Comparison of ENCODE assay signal across 27 cellular contexts in the genomic region with DNA sequence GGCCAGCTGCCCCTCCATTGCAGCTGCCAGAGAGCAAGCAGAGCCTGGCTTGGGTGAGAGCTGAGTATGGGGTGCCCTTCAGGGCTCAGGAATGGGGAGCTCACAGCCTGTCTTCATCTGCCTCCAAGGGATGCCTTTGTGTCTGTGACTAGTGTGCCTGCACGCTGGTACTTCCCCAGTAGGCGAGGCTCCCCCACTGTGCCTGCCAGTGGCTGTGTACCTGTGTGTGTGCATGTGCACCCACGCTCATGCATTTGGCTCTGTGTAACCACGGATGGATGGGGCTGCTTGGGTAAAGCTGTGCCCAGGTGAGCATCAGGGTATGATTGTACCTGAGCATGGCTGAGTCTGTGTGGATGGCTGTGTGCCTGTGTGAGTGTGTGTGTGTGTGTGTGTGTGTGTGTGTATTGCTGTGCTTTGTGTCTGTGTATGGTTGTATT. TPM values are rescaled to one million over a fixed set of nuclear protein-coding genes. Genes with fewer than 3 reads are reported as not detected.
DNase-seq lines count a peak whose midpoint lies in the region; ATAC-seq and TF ChIP-seq lines count a peak whose summit lies in the region.
"Had no signal": no experiment of that assay in that cellular context is flagged by ENCODE, and none has a peak within 500 bp of the region (broad histone marks: within the 10 kb centered on the region; RNA-seq: fewer than 3 reads in every experiment).

No MANE protein-coding gene starts in this region.

- H3K4me1 Mint-ChIP-seq in activated CD4-positive, alpha-beta T cell treated with anti-CD3 and anti-CD28 coated beads for 36 hours, result peaks cover 14% of the 10 kb centered on the region
- H3K4me1 Mint-ChIP-seq in brain, result peaks cover 58% of the 10 kb centered on the region
- peaks cover 43% of the 10 kb centered on the region for H3K4me1 Mint-ChIP-seq in stimulated activated effector memory CD8-positive, alpha-beta T cell treated with anti-CD3 and anti-CD28 coated beads, Interleukin-12 subunit alpha, Interleukin-12 subunit beta, amount 100 ng/mL, for 72 hours
- peaks cover 8% of the 10 kb centered on the region for H3K4me1 Mint-ChIP-seq in activated naive CD4-positive, alpha-beta T cell treated with anti-CD3 and anti-CD28 coated beads, Interleukin-2, amount 10 ng/mL, durations not matched to agents 7 days and 5 days

- no peaks in the 10 kb centered on the region for H3K9me3 Mint-ChIP-seq in activated CD4-positive, alpha-beta T cell treated with anti-CD3 and anti-CD28 coated beads for 36 hours (ENCODE audit: low read depth)
- H3K9me3 Mint-ChIP-seq in brain, result no peaks in the 10 kb centered on the region
- no peaks in the 10 kb centered on the region for H3K9me3 Mint-ChIP-seq in stimulated activated effector memory CD8-positive, alpha-beta T cell treated with anti-CD3 and anti-CD28 coated beads, Interleukin-12 subunit alpha, Interleukin-12 subunit beta, amount 100 ng/mL, for 72 hours
- no peaks in the 10 kb centered on the region for H3K9me3 Mint-ChIP-seq in activated naive CD4-positive, alpha-beta T cell treated with anti-CD3 and anti-CD28 coated beads, Interleukin-2, amount 10 ng/mL, durations not matched to agents 7 days and 5 days
- H3K9me3 Mint-ChIP-seq: activated CD4-positive, alpha-beta memory T cell treated with anti-CD3 and anti-CD28 coated beads, Interleukin-2, amount 10 ng/mL, durations not matched to agents 7 days and 5 days; activated naive CD4-positive, alpha-beta T cell treated with anti-CD3 and anti-CD28 coated beads, Interleukin-2, amount 50 U/mL, for 24 hours; IgD-negative memory B cell had no signal

- peak; percentile 8 for DNase-seq in activated CD4-positive, alpha-beta T cell treated with anti-CD3 and anti-CD28 coated beads for 36 hours
- no peak for DNase-seq in activated CD4-positive, alpha-beta T cell treated with anti-CD3 and anti-CD28 coated beads, Interleukin-2, amount 50 U/mL, for 4 hours
- DNase-seq in left ventricle myocardium inferior (peak; percentile 5), midbrain (lab: John Stamatoyannopoulos, UW) (no peak), NCI-H2227 (lab: John Stamatoyannopoulos, UW; ENCODE audit: unreplicated experiment) (no peak)
- DNase-seq in stimulated activated effector memory CD8-positive, alpha-beta T cell treated with anti-CD3 and anti-CD28 coated beads, Interleukin-12 subunit alpha, Interleukin-12 subunit beta, amount 100 ng/mL, for 72 hours (ENCODE audit: low spot score in 2 of 2), result no peak
- DNase-seq in activated naive CD4-positive, alpha-beta T cell treated with anti-CD3 and anti-CD28 coated beads, Interleukin-2, amount 10 ng/mL, durations not matched to agents 7 days and 5 days, result no peak
- DNase-seq: activated CD4-positive, alpha-beta memory T cell treated with anti-CD3 and anti-CD28 coated beads, Interleukin-2, amount 10 ng/mL, durations not matched to agents 7 days and 5 days; activated CD4-positive, CD25-positive, alpha-beta regulatory T cell; activated CD8-positive, alpha-beta memory T cell treated with anti-CD3 and anti-CD28 coated beads, Interleukin-2, amount 50 U/mL, for 48 hours; AML-193; central memory CD4-positive, alpha-beta T cell; DMS153; NCI-H1092; NCI-H1930; NCI-H2227 treated with DMSO at 0.1 percent for 48 hours; stimulated activated naive CD4-positive, alpha-beta T cell treated with Interleukin-2 at 50 U/mL for 16 hours; T-helper 1 cell had no signal

- no peak overlapping the region for H3K4me3 Mint-ChIP-seq in activated CD4-positive, alpha-beta T cell treated with anti-CD3 and anti-CD28 coated beads for 36 hours
- H3K4me3 Mint-ChIP-seq in brain, result peak overlapping the region in 2 of 5 experiments; percentile 23 to 32
- no peak overlapping the region for H3K4me3 Mint-ChIP-seq in stimulated activated effector memory CD8-positive, alpha-beta T cell treated with anti-CD3 and anti-CD28 coated beads, Interleukin-12 subunit alpha, Interleukin-12 subunit beta, amount 100 ng/mL, for 72 hours
- no peak overlapping the region for H3K4me3 Mint-ChIP-seq in activated naive CD4-positive, alpha-beta T cell treated with anti-CD3 and anti-CD28 coated beads, Interleukin-2, amount 10 ng/mL, durations not matched to agents 7 days and 5 days
- H3K4me3 Mint-ChIP-seq: activated CD4-positive, alpha-beta memory T cell treated with anti-CD3 and anti-CD28 coated beads, Interleukin-2, amount 10 ng/mL, durations not matched to agents 7 days and 5 days; activated naive CD4-positive, alpha-beta T cell treated with anti-CD3 and anti-CD28 coated beads, Interleukin-2, amount 50 U/mL, for 24 hours; IgD-negative memory B cell had no signal

- POLR2A ChIA-PET in activated CD4-positive, alpha-beta T cell treated with anti-CD3 and anti-CD28 coated beads for 36 hours (lab: Charles Lee), result interaction anchor here (0.7 kb wide), 1 partner anchor 80 kb away, joined by 3 read pairs; no protein-coding TSS in a partner anchor

- H3K27me3 Mint-ChIP-seq in activated CD4-positive, alpha-beta T cell treated with anti-CD3 and anti-CD28 coated beads for 36 hours, result no peaks in the 10 kb centered on the region
- peaks cover 29% of the 10 kb centered on the region for H3K27me3 Mint-ChIP-seq in brain
- H3K27me3 Mint-ChIP-seq in activated naive CD4-positive, alpha-beta T cell treated with anti-CD3 and anti-CD28 coated beads, Interleukin-2, amount 10 ng/mL, durations not matched to agents 7 days and 5 days, result peaks cover 17% of the 10 kb centered on the region
- H3K27me3 Mint-ChIP-seq: activated CD4-positive, alpha-beta memory T cell treated with anti-CD3 and anti-CD28 coated beads, Interleukin-2, amount 10 ng/mL, durations not matched to agents 7 days and 5 days; activated naive CD4-positive, alpha-beta T cell treated with anti-CD3 and anti-CD28 coated beads, Interleukin-2, amount 50 U/mL, for 24 hours; IgD-negative memory B cell had no signal

- H3K9me3 ChIP-seq in left ventricle myocardium inferior (replicated peaks), result no peaks in the 10 kb centered on the region
- H3K9me3 ChIP-seq: A549, ascending aorta had no signal

- TF ChIP-seq CTCF in brain (conservative IDR thresholded peaks at IDR 0.05), result no peak
- no peak for TF ChIP-seq CTCF in left ventricle myocardium inferior (IDR thresholded peaks at IDR 0.05; ENCODE audit: borderline replicate concordance)

- no peak for ATAC-seq in activated CD4-positive, alpha-beta T cell treated with anti-CD3 and anti-CD28 coated beads for 36 hours
- ATAC-seq in stimulated activated effector memory CD8-positive, alpha-beta T cell treated with anti-CD3 and anti-CD28 coated beads, Interleukin-12 subunit alpha, Interleukin-12 subunit beta, amount 100 ng/mL, for 72 hours, result no peak
- ATAC-seq: A549 had no signal

- H3K4me1 ChIP-seq in left ventricle myocardium inferior, result peaks cover 24% of the 10 kb centered on the region
- H3K4me1 ChIP-seq: A549, ascending aorta had no signal

- intact Hi-C loops in activated CD4-positive, alpha-beta T cell treated with anti-CD3 and anti-CD28 coated beads for 36 hours (cut with DNase I, micrococcal nuclease), result no loop called here
- intact Hi-C loops in left ventricle myocardium inferior (cut with micrococcal nuclease), result no loop called here

- no peak overlapping the region for H3K4me3 ChIP-seq in left ventricle myocardium inferior
- H3K4me3 ChIP-seq: A549, ascending aorta had no signal

- CTCF ChIA-PET in activated CD4-positive, alpha-beta T cell treated with anti-CD3 and anti-CD28 coated beads for 36 hours (lab: Charles Lee), result interaction anchor here (0.5 to 0.8 kb wide), 3 partner anchors 15 to 94 kb away, joined by 3 to 4 read pairs (median 3); no protein-coding TSS in a partner anchor
- CTCF ChIA-PET in activated naive CD4-positive, alpha-beta T cell treated with anti-CD3 and anti-CD28 coated beads, Interleukin-2, amount 10 ng/mL, durations not matched to agents 7 days and 5 days (lab: Charles Lee), result interaction anchor here (1.5 kb wide), 1 partner anchor 202 kb away, joined by 4 read pairs; no protein-coding TSS in a partner anchor

- H3K27ac ChIP-seq in left ventricle myocardium inferior (replicated peaks), result no peak overlapping the region
- H3K27ac ChIP-seq: A549, ascending aorta, epithelial cell of prostate had no signal

- peaks cover 53% of the 10 kb centered on the region for H3K36me3 ChIP-seq in left ventricle myocardium inferior

- no peak overlapping the region for H3K27ac Mint-ChIP-seq in activated CD4-positive, alpha-beta T cell treated with anti-CD3 and anti-CD28 coated beads for 36 hours
- H3K27ac Mint-ChIP-seq in brain, result peak overlapping the region in 3 of 5 experiments; percentile 65 to 71 (median 70)
- peak overlapping the region; percentile 78 for H3K27ac Mint-ChIP-seq in stimulated activated effector memory CD8-positive, alpha-beta T cell treated with anti-CD3 and anti-CD28 coated beads, Interleukin-12 subunit alpha, Interleukin-12 subunit beta, amount 100 ng/mL, for 72 hours
- H3K27ac Mint-ChIP-seq in activated naive CD4-positive, alpha-beta T cell treated with anti-CD3 and anti-CD28 coated beads, Interleukin-2, amount 10 ng/mL, durations not matched to agents 7 days and 5 days, result no peak overlapping the region
- H3K27ac Mint-ChIP-seq: activated CD4-positive, alpha-beta memory T cell treated with anti-CD3 and anti-CD28 coated beads, Interleukin-2, amount 10 ng/mL, durations not matched to agents 7 days and 5 days; activated naive CD4-positive, alpha-beta T cell treated with anti-CD3 and anti-CD28 coated beads, Interleukin-2, amount 50 U/mL, for 24 hours; progenitor cell of endocrine pancreas had no signal

- peaks cover 2% of the 10 kb centered on the region for H3K36me3 Mint-ChIP-seq in activated CD4-positive, alpha-beta T cell treated with anti-CD3 and anti-CD28 coated beads for 36 hours (ENCODE audit: low read depth)
- peaks cover 2% of the 10 kb centered on the region for H3K36me3 Mint-ChIP-seq in brain
- peaks cover 25% of the 10 kb centered on the region for H3K36me3 Mint-ChIP-seq in stimulated activated effector memory CD8-positive, alpha-beta T cell treated with anti-CD3 and anti-CD28 coated beads, Interleukin-12 subunit alpha, Interleukin-12 subunit beta, amount 100 ng/mL, for 72 hours
- H3K36me3 Mint-ChIP-seq in activated naive CD4-positive, alpha-beta T cell treated with anti-CD3 and anti-CD28 coated beads, Interleukin-2, amount 10 ng/mL, durations not matched to agents 7 days and 5 days, result peaks cover 23% of the 10 kb centered on the region

- H3K27me3 ChIP-seq in left ventricle myocardium inferior (ENCODE audit: low read depth), result no peaks in the 10 kb centered on the region
- H3K27me3 ChIP-seq: ascending aorta had no signal

RNA-seq across cellular contexts. Expression of a gene that starts 2.3 kb away (rescaled TPM):
- total RNA-seq in activated CD4-positive, alpha-beta T cell treated with anti-CD3 and anti-CD28 coated beads for 36 hours, result under 1 TPM; 0.27 to 0.47 TPM
- polyA plus RNA-seq in brain (ENCODE audit: insufficient read depth, low read depth, low replicate concordance), result 10.5 TPM
- total RNA-seq in left ventricle myocardium inferior, result 0.41 TPM
- total RNA-seq: ascending aorta, kidney epithelial cell, SK-MEL-5 had no signal
- polyA plus RNA-seq: IgD-negative memory B cell had no signal

RNA-seq across cellular contexts. Expression of a gene that starts 33.5 kb away (rescaled TPM):
- 10 to 100 TPM; 35.3 to 37.4 TPM for total RNA-seq in activated CD4-positive, alpha-beta T cell treated with anti-CD3 and anti-CD28 coated beads for 36 hours
- polyA plus RNA-seq in brain (ENCODE audit: insufficient read depth, low read depth, low replicate concordance), result 48.3 TPM
- 33.9 TPM for total RNA-seq in left ventricle myocardium inferior

Comparison
In these comparisons a context has a peak if more than half of its experiments do, and no peak if none do; other contexts are left out.
1. DNase-seq: peak in activated CD4-positive, alpha-beta T cell treated with anti-CD3 and anti-CD28 coated beads for 36 hours (single experiment) and left ventricle myocardium inferior (single experiment); none in activated CD4-positive, alpha-beta T cell treated with anti-CD3 and anti-CD28 coated beads, Interleukin-2, amount 50 U/mL, for 4 hours (0 of 2), stimulated activated effector memory CD8-positive, alpha-beta T cell treated with anti-CD3 and anti-CD28 coated beads, Interleukin-12 subunit alpha, Interleukin-12 subunit beta, amount 100 ng/mL, for 72 hours (0 of 2), activated naive CD4-positive, alpha-beta T cell treated with anti-CD3 and anti-CD28 coated beads, Interleukin-2, amount 10 ng/mL, durations not matched to agents 7 days and 5 days (single experiment), midbrain (single experiment) and NCI-H2227 (single experiment).
2. H3K27ac Mint-ChIP-seq: peak in brain (3 of 5) and stimulated activated effector memory CD8-positive, alpha-beta T cell treated with anti-CD3 and anti-CD28 coated beads, Interleukin-12 subunit alpha, Interleukin-12 subunit beta, amount 100 ng/mL, for 72 hours (single experiment); none in activated CD4-positive, alpha-beta T cell treated with anti-CD3 and anti-CD28 coated beads for 36 hours (single experiment) and activated naive CD4-positive, alpha-beta T cell treated with anti-CD3 and anti-CD28 coated beads, Interleukin-2, amount 10 ng/mL, durations not matched to agents 7 days and 5 days (single experiment).